Comparison of ENCODE assay signal across 20 cellular contexts in the genomic region with DNA sequence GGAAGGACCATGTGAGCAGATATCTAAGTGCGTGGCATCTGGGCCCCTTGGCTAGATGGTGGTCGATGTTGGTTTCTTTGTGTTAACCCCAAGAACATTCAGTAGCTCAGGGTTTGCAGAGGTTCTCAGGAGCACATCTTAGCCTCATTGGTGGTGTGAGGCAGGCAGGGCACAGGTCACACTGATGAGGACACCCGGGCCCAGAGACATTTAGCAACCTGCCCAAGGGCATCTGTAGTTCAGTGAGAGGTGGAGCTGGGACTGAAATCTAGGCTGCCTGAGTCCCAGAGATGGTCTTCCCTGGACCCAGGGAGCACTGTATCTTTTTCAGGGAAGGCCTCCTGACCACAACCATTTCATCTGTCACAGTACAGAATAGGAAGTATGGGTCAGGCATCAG. TPM values are rescaled to one million over a fixed set of nuclear protein-coding genes. Genes with fewer than 3 reads are reported as not detected.
"Had no signal": no experiment of that assay in that cellular context is flagged by ENCODE, and none has a peak within 500 bp of the region (broad histone marks: within the 10 kb centered on the region; RNA-seq: fewer than 3 reads in every experiment).

No MANE protein-coding gene starts in this region.

- H3K9me3 ChIP-seq: SK-N-SH had no signal

- H3K27ac ChIP-seq: RWPE1 had no signal

- H3K4me2 ChIP-seq: SK-N-SH had no signal

- DNase-seq: IMR-90, Kasumi-1, KG1, MM.1S, NCI-H1092 treated with DMSO at 0.1 percent for 48 hours, NCI-H1436, NCI-H187, NCI-H2029, NCI-H2081 treated with DMSO at 0.1 percent for 48 hours, NCI-H2171, NCI-H226, NCI-H446, NCI-H510A, NCI-H524 treated with DMSO at 0.1 percent for 48 hours, NCI-H69, NCI-H774, SHP77, SK-N-SH had no signal

- H3K9ac ChIP-seq: SK-N-SH had no signal

RNA-seq across cellular contexts. Expression of gene SLC5A9, which starts 0.9 kb away (rescaled TPM):
- total RNA-seq: IMR-90, M059J had no signal
- polyA plus RNA-seq: IMR-90, SK-N-SH had no signal
